ENCODE assay signal across 20 cellular contexts in genomic region chr6:143539106-143539505, GRCh38. TPM values are rescaled to one million over a fixed set of nuclear protein-coding genes. Genes with fewer than 3 reads are reported as not detected.
DNase-seq lines count a peak whose midpoint lies in the region; ATAC-seq and TF ChIP-seq lines count a peak whose summit lies in the region.
"Had no signal": no experiment of that assay in that cellular context is flagged by ENCODE, and none has a peak within 500 bp of the region (broad histone marks: within the 10 kb centered on the region; RNA-seq: fewer than 3 reads in every experiment).

No MANE protein-coding gene starts in this region.

- H3K4me3 ChIP-seq in CD4-positive, CD25-positive, alpha-beta regulatory T cell (ENCODE audit: low read depth, low read length): peak overlapping the region; percentile 91
- no peak overlapping the region for H3K4me3 ChIP-seq in CD8-positive, alpha-beta T cell (ENCODE audit: low read depth, low read length)
- H3K4me3 ChIP-seq in dorsolateral prefrontal cortex (no peak overlapping the region), coronary artery (no peak overlapping the region)
- H3K4me3 ChIP-seq: colonic mucosa, neural progenitor cell, tibial nerve had no signal

- H3K36me3 ChIP-seq in CD4-positive, CD25-positive, alpha-beta regulatory T cell (ENCODE audit: control insufficient read depth, insufficient read depth, low read length): no peaks in the 10 kb centered on the region
- H3K36me3 ChIP-seq in CD8-positive, alpha-beta T cell (ENCODE audit: insufficient read depth, low read length): no peaks in the 10 kb centered on the region
- H3K36me3 ChIP-seq: brain microvascular endothelial cell, colonic mucosa, neural progenitor cell, tibial nerve had no signal

- peak overlapping the region; percentile 92 to 98 (median 92) for H3K27ac Mint-ChIP-seq in CD4-positive, CD25-positive, alpha-beta regulatory T cell
- H3K27ac Mint-ChIP-seq in CD8-positive, alpha-beta T cell: peak overlapping the region; percentile 90
- peak overlapping the region; percentile 22 for H3K27ac Mint-ChIP-seq in T-helper 2 cell treated with Interferon-gamma antibody and Interleukin-4, amounts not matched to agents 5 μg/mL and 100 μg/mL, for 36 hours
- peak overlapping the region; percentile 74 to 92 for H3K27ac Mint-ChIP-seq in effector memory CD8-positive, alpha-beta T cell
- H3K27ac Mint-ChIP-seq: neural progenitor cell had no signal

- H3K36me3 Mint-ChIP-seq in CD4-positive, CD25-positive, alpha-beta regulatory T cell: no peaks in the 10 kb centered on the region
- peaks cover 6% of the 10 kb centered on the region for H3K36me3 Mint-ChIP-seq in CD8-positive, alpha-beta T cell
- peaks cover 6% of the 10 kb centered on the region for H3K36me3 Mint-ChIP-seq in T-helper 2 cell treated with Interferon-gamma antibody and Interleukin-4, amounts not matched to agents 5 μg/mL and 100 μg/mL, for 36 hours (ENCODE audit: low read depth)
- H3K36me3 Mint-ChIP-seq in effector memory CD8-positive, alpha-beta T cell (ENCODE audit: insufficient read depth): peaks cover 4% of the 10 kb centered on the region
- H3K36me3 Mint-ChIP-seq: neural progenitor cell had no signal

- peaks cover 0 to 1% (median 0%) of the 10 kb centered on the region in 7 donors for H3K9me3 Mint-ChIP-seq in CD4-positive, CD25-positive, alpha-beta regulatory T cell
- H3K9me3 Mint-ChIP-seq in CD8-positive, alpha-beta T cell: no peaks in the 10 kb centered on the region
- H3K9me3 Mint-ChIP-seq in T-helper 2 cell treated with Interferon-gamma antibody and Interleukin-4, amounts not matched to agents 5 μg/mL and 100 μg/mL, for 36 hours: no peaks in the 10 kb centered on the region
- no peaks in the 10 kb centered on the region for H3K9me3 Mint-ChIP-seq in effector memory CD8-positive, alpha-beta T cell
- H3K9me3 Mint-ChIP-seq: neural progenitor cell had no signal

- DNase-seq in CD4-positive, CD25-positive, alpha-beta regulatory T cell: peak in 2 of 3 donors; percentile 18 to 60
- DNase-seq in CD8-positive, alpha-beta T cell: no peak
- DNase-seq in T-helper 2 cell treated with Interferon-gamma antibody and Interleukin-4, amounts not matched to agents 5 μg/mL and 100 μg/mL, for 36 hours (ENCODE audit: low spot score): no peak
- DNase-seq in effector memory CD8-positive, alpha-beta T cell: no peak
- DNase-seq in dorsolateral prefrontal cortex (no peak), coronary artery (ENCODE audit: low spot score) (no peak)
- DNase-seq: activated CD8-positive, alpha-beta memory T cell treated with anti-CD3 and anti-CD28 coated beads, Interleukin-2, amount 50 U/mL, for 4 hours; brain microvascular endothelial cell; Calu3; colonic mucosa; EL; head of caudate nucleus; Kasumi-1; left colon; NCI-H1092 treated with DMSO at 0.1 percent for 48 hours; NCI-H2029 treated with DMSO at 0.1 percent for 48 hours; T-helper 9 cell had no signal

- H3K27me3 Mint-ChIP-seq in CD4-positive, CD25-positive, alpha-beta regulatory T cell: no peaks in the 10 kb centered on the region
- H3K27me3 Mint-ChIP-seq in CD8-positive, alpha-beta T cell (ENCODE audit: low read depth): no peaks in the 10 kb centered on the region
- H3K27me3 Mint-ChIP-seq in T-helper 2 cell treated with Interferon-gamma antibody and Interleukin-4, amounts not matched to agents 5 μg/mL and 100 μg/mL, for 36 hours (ENCODE audit: low read depth): no peaks in the 10 kb centered on the region
- no peaks in the 10 kb centered on the region for H3K27me3 Mint-ChIP-seq in effector memory CD8-positive, alpha-beta T cell

- no peak for ATAC-seq in CD4-positive, CD25-positive, alpha-beta regulatory T cell (ENCODE audit: low read depth in 2 of 2)
- ATAC-seq in CD8-positive, alpha-beta T cell: no peak
- ATAC-seq in effector memory CD8-positive, alpha-beta T cell (replicated peaks): no peak
- ATAC-seq in GM21526 (IDR thresholded peaks at IDR 0.05; ENCODE audit: low FRiP score, unreplicated experiment): no peak
- ATAC-seq: left colon had no signal

- H3K9me3 ChIP-seq in CD4-positive, CD25-positive, alpha-beta regulatory T cell (ENCODE audit: control insufficient read depth in 2 of 2, low read length in 2 of 2): no peaks in the 10 kb centered on the region
- H3K9me3 ChIP-seq in CD8-positive, alpha-beta T cell (ENCODE audit: low read length): no peaks in the 10 kb centered on the region
- H3K9me3 ChIP-seq: colonic mucosa, tibial nerve had no signal

- CTCF ChIA-PET in CD8-positive, alpha-beta T cell (lab: Charles Lee): interaction anchor here (1.4 to 1.8 kb wide), 2 partner anchors 26 to 27 kb away, joined by 3 to 5 read pairs; no protein-coding TSS in a partner anchor

- H3K27me3 ChIP-seq in CD4-positive, CD25-positive, alpha-beta regulatory T cell (ENCODE audit: control insufficient read depth, insufficient read depth, low read length): no peaks in the 10 kb centered on the region
- no peaks in the 10 kb centered on the region for H3K27me3 ChIP-seq in CD8-positive, alpha-beta T cell (ENCODE audit: insufficient read depth, low read length)
- no peaks in the 10 kb centered on the region for H3K27me3 ChIP-seq in dorsolateral prefrontal cortex
- H3K27me3 ChIP-seq: brain microvascular endothelial cell, colonic mucosa, tibial nerve had no signal

- POLR2A ChIA-PET in CD8-positive, alpha-beta T cell (lab: Charles Lee): interaction anchor here (1.6 to 2.1 kb wide), 2 partner anchors 10 to 18 kb away, joined by 5 to 8 read pairs; no protein-coding TSS in a partner anchor

- H3K4me3 Mint-ChIP-seq in CD4-positive, CD25-positive, alpha-beta regulatory T cell: peak overlapping the region; percentile 79 to 95 (median 90)
- H3K4me3 Mint-ChIP-seq in CD8-positive, alpha-beta T cell: peak overlapping the region; percentile 84
- H3K4me3 Mint-ChIP-seq in T-helper 2 cell treated with Interferon-gamma antibody and Interleukin-4, amounts not matched to agents 5 μg/mL and 100 μg/mL, for 36 hours: peak overlapping the region; percentile 83
- peak overlapping the region; percentile 82 to 85 for H3K4me3 Mint-ChIP-seq in effector memory CD8-positive, alpha-beta T cell

- peaks cover 74% of the 10 kb centered on the region for H3K4me1 ChIP-seq in CD4-positive, CD25-positive, alpha-beta regulatory T cell (ENCODE audit: control insufficient read depth, insufficient read depth, low read length, poor library complexity, severe bottlenecking)
- H3K4me1 ChIP-seq in CD8-positive, alpha-beta T cell (ENCODE audit: insufficient read depth, low read length): peaks cover 5% of the 10 kb centered on the region
- H3K4me1 ChIP-seq: colonic mucosa, neural progenitor cell had no signal

- intact Hi-C loops in CD8-positive, alpha-beta T cell (cut with DNase I, micrococcal nuclease): loop anchor here (5.0 to 10.0 kb wide), 2 partner anchors 33 to 306 kb away; partner anchors contain the start of gene LTV1 (in 1 of the 2)
- intact Hi-C loops in dorsolateral prefrontal cortex (cut with DNase I): no loop called here

- peaks cover 24 to 74% (median 59%) of the 10 kb centered on the region in 4 donors for H3K4me1 Mint-ChIP-seq in CD4-positive, CD25-positive, alpha-beta regulatory T cell
- H3K4me1 Mint-ChIP-seq in CD8-positive, alpha-beta T cell (ENCODE audit: low read depth): peaks cover 52% of the 10 kb centered on the region
- H3K4me1 Mint-ChIP-seq in T-helper 2 cell treated with Interferon-gamma antibody and Interleukin-4, amounts not matched to agents 5 μg/mL and 100 μg/mL, for 36 hours (ENCODE audit: low read depth): peaks cover 67% of the 10 kb centered on the region
- H3K4me1 Mint-ChIP-seq in effector memory CD8-positive, alpha-beta T cell (ENCODE audit: low read depth in 2 of 2): peaks cover 47 to 65% of the 10 kb centered on the region in 2 donors

- H3K27ac ChIP-seq in CD4-positive, CD25-positive, alpha-beta regulatory T cell (ENCODE audit: insufficient read depth, low read length, poor library complexity, severe bottlenecking): peak overlapping the region; percentile 82
- H3K27ac ChIP-seq in CD8-positive, alpha-beta T cell (ENCODE audit: low read depth, low read length): no peak overlapping the region
- H3K27ac ChIP-seq in dorsolateral prefrontal cortex (no peak overlapping the region), coronary artery (no peak overlapping the region)
- H3K27ac ChIP-seq: brain microvascular endothelial cell, colonic mucosa, neural progenitor cell, tibial nerve had no signal

- TF ChIP-seq CTCF in CD8-positive, alpha-beta T cell (IDR thresholded peaks at IDR 0.05): no peak
- no peak for TF ChIP-seq CTCF in dorsolateral prefrontal cortex (IDR thresholded peaks at IDR 0.05 in 54 of 56, conservative IDR thresholded peaks at IDR 0.05 in 2 of 56; ENCODE audit: low read depth in 1 of 56, partially characterized antibody in 56 of 56)
- TF ChIP-seq CTCF in coronary artery (IDR thresholded peaks at IDR 0.05): no peak

RNA-seq across cellular contexts. Expression of gene FUCA2, which starts 27.6 kb away (rescaled TPM):
- total RNA-seq in CD4-positive, CD25-positive, alpha-beta regulatory T cell: 6.1 TPM
- polyA plus RNA-seq in CD4-positive, CD25-positive, alpha-beta regulatory T cell: 10 to 100 TPM; 14.1 to 23.6 (median 22.2) TPM
- 1 to 10 TPM; 1.6 to 2.2 TPM for total RNA-seq in CD8-positive, alpha-beta T cell
- 10 to 100 TPM; 10.6 to 32.8 (median 18.7) TPM for total RNA-seq in dorsolateral prefrontal cortex

Comparison
In these comparisons a context has a peak if more than half of its experiments do, and no peak if none do; other contexts are left out.
1. DNase-seq: peak in CD4-positive, CD25-positive, alpha-beta regulatory T cell (2 of 3); none in CD8-positive, alpha-beta T cell (0 of 7), T-helper 2 cell treated with Interferon-gamma antibody and Interleukin-4, amounts not matched to agents 5 μg/mL and 100 μg/mL, for 36 hours (single experiment), effector memory CD8-positive, alpha-beta T cell (0 of 3), dorsolateral prefrontal cortex (0 of 10) and coronary artery (single experiment).
2. H3K27ac Mint-ChIP-seq: peak in every context shown above with its lines; median percentile 92 in CD4-positive, CD25-positive, alpha-beta regulatory T cell; 90 in CD8-positive, alpha-beta T cell; 83 in effector memory CD8-positive, alpha-beta T cell; 22 in T-helper 2 cell treated with Interferon-gamma antibody and Interleukin-4, amounts not matched to agents 5 μg/mL and 100 μg/mL, for 36 hours.
3. intact Hi-C loops: an anchor here in CD8-positive, alpha-beta T cell (5.0 to 10.0 kb wide); none called in dorsolateral prefrontal cortex.
4. Peak in every context shown above with its lines, with median percentiles within 50 percentile points of each other: H3K4me3 Mint-ChIP-seq.